In genomic region chr1:207089627-207090265, GRCh38 we compare ENCODE assay signal across 13 cellular contexts. TPM values are rescaled to one million over a fixed set of nuclear protein-coding genes. Genes with fewer than 3 reads are reported as not detected.
DNase-seq lines count a peak whose midpoint lies in the region; ATAC-seq and TF ChIP-seq lines count a peak whose summit lies in the region.
"Had no signal": no experiment of that assay in that cellular context is flagged by ENCODE, and none has a peak within 500 bp of the region (broad histone marks: within the 10 kb centered on the region; RNA-seq: fewer than 3 reads in every experiment).

No MANE protein-coding gene starts in this region.

- H3K9me3 ChIP-seq in liver (ENCODE audit: control insufficient read depth in 4 of 4, low read length in 3 of 4): no peaks in the 10 kb centered on the region

- ATAC-seq in GM19351 (IDR thresholded peaks at IDR 0.05; ENCODE audit: unreplicated experiment) (no peak), GM19397 (IDR thresholded peaks at IDR 0.05; ENCODE audit: unreplicated experiment) (no peak)
- ATAC-seq: Panc1; stimulated activated effector memory CD8-positive, alpha-beta T cell treated with anti-CD3 and anti-CD28 coated beads, Interleukin-12 subunit alpha, Interleukin-12 subunit beta, amount 100 ng/mL, for 72 hours had no signal

- peak overlapping the region; percentile 93 to 98 for H3K27ac ChIP-seq in liver (ENCODE audit: low read depth in 1 of 2, low read length in 2 of 2)

- H3K9ac ChIP-seq in liver (ENCODE audit: low read depth in 1 of 2, low read length in 2 of 2): peak overlapping the region; percentile 52 to 100

- WGBS in liver: 35% methylated on average over 16 of the region's 16 CpGs

- CTCF ChIA-PET in activated naive CD4-positive, alpha-beta T cell treated with anti-CD3 and anti-CD28 coated beads, Interleukin-2, amount 10 ng/mL, durations not matched to agents 7 days and 5 days (lab: Charles Lee): interaction anchor here (0.9 to 1.7 kb wide), 5 partner anchors 11 to 491 kb away, joined by 3 to 13 read pairs (median 4); partner anchors contain the start of gene PFKFB2
- CTCF ChIA-PET in activated CD4-positive, alpha-beta memory T cell treated with anti-CD3 and anti-CD28 coated beads, Interleukin-2, amount 10 ng/mL, durations not matched to agents 7 days and 5 days (lab: Charles Lee): interaction anchor here (1.0 to 1.9 kb wide), 4 partner anchors 10 to 410 kb away, joined by 3 to 8 read pairs (median 6); no protein-coding TSS in a partner anchor

- H3K27ac Mint-ChIP-seq in activated naive CD4-positive, alpha-beta T cell treated with anti-CD3 and anti-CD28 coated beads, Interleukin-2, amount 10 ng/mL, durations not matched to agents 7 days and 5 days: peak overlapping the region; percentile 90
- H3K27ac Mint-ChIP-seq in activated CD4-positive, alpha-beta memory T cell treated with anti-CD3 and anti-CD28 coated beads, Interleukin-2, amount 10 ng/mL, durations not matched to agents 7 days and 5 days: no peak overlapping the region
- H3K27ac Mint-ChIP-seq: stimulated activated effector memory CD8-positive, alpha-beta T cell treated with anti-CD3 and anti-CD28 coated beads, Interleukin-12 subunit alpha, Interleukin-12 subunit beta, amount 100 ng/mL, for 72 hours had no signal

- no peaks in the 10 kb centered on the region for H3K36me3 Mint-ChIP-seq in activated naive CD4-positive, alpha-beta T cell treated with anti-CD3 and anti-CD28 coated beads, Interleukin-2, amount 10 ng/mL, durations not matched to agents 7 days and 5 days
- no peaks in the 10 kb centered on the region for H3K36me3 Mint-ChIP-seq in activated CD4-positive, alpha-beta memory T cell treated with anti-CD3 and anti-CD28 coated beads, Interleukin-2, amount 10 ng/mL, durations not matched to agents 7 days and 5 days (ENCODE audit: low read depth)
- H3K36me3 Mint-ChIP-seq: stimulated activated effector memory CD8-positive, alpha-beta T cell treated with anti-CD3 and anti-CD28 coated beads, Interleukin-12 subunit alpha, Interleukin-12 subunit beta, amount 100 ng/mL, for 72 hours had no signal

- H3K4me1 Mint-ChIP-seq in activated naive CD4-positive, alpha-beta T cell treated with anti-CD3 and anti-CD28 coated beads, Interleukin-2, amount 10 ng/mL, durations not matched to agents 7 days and 5 days: peaks cover 43% of the 10 kb centered on the region
- H3K4me1 Mint-ChIP-seq in activated CD4-positive, alpha-beta memory T cell treated with anti-CD3 and anti-CD28 coated beads, Interleukin-2, amount 10 ng/mL, durations not matched to agents 7 days and 5 days: peaks cover 17% of the 10 kb centered on the region

- H3K9me3 Mint-ChIP-seq in activated naive CD4-positive, alpha-beta T cell treated with anti-CD3 and anti-CD28 coated beads, Interleukin-2, amount 10 ng/mL, durations not matched to agents 7 days and 5 days: no peaks in the 10 kb centered on the region
- H3K9me3 Mint-ChIP-seq in activated CD4-positive, alpha-beta memory T cell treated with anti-CD3 and anti-CD28 coated beads, Interleukin-2, amount 10 ng/mL, durations not matched to agents 7 days and 5 days: no peaks in the 10 kb centered on the region
- H3K9me3 Mint-ChIP-seq: stimulated activated effector memory CD8-positive, alpha-beta T cell treated with anti-CD3 and anti-CD28 coated beads, Interleukin-12 subunit alpha, Interleukin-12 subunit beta, amount 100 ng/mL, for 72 hours had no signal

- peaks cover 3 to 47% (median 21%) of the 10 kb centered on the region in 4 donors for H3K4me1 ChIP-seq in liver (ENCODE audit: control insufficient read depth in 4 of 4, insufficient read depth in 4 of 4, low read length in 3 of 4)

- TF ChIP-seq RAD21 in liver (IDR thresholded peaks at IDR 0.05): no peak

- H3K27me3 Mint-ChIP-seq in activated naive CD4-positive, alpha-beta T cell treated with anti-CD3 and anti-CD28 coated beads, Interleukin-2, amount 10 ng/mL, durations not matched to agents 7 days and 5 days: peaks cover 3% of the 10 kb centered on the region
- H3K27me3 Mint-ChIP-seq in activated CD4-positive, alpha-beta memory T cell treated with anti-CD3 and anti-CD28 coated beads, Interleukin-2, amount 10 ng/mL, durations not matched to agents 7 days and 5 days: peaks cover 7% of the 10 kb centered on the region

- no peaks in the 10 kb centered on the region for H3K27me3 ChIP-seq in liver (ENCODE audit: control insufficient read depth in 4 of 4, insufficient read depth in 4 of 4, low read length in 3 of 4)

- TF ChIP-seq CTCF in liver (IDR thresholded peaks at IDR 0.05; ENCODE audit: low read depth, low read length, missing input control): no peak

- no peak for DNase-seq in activated naive CD4-positive, alpha-beta T cell treated with anti-CD3 and anti-CD28 coated beads, Interleukin-2, amount 10 ng/mL, durations not matched to agents 7 days and 5 days
- DNase-seq in activated naive CD4-positive, alpha-beta T cell (lab: John Stamatoyannopoulos, UW): no peak
- no peak for DNase-seq in activated CD4-positive, alpha-beta memory T cell treated with anti-CD3 and anti-CD28 coated beads, Interleukin-2, amount 10 ng/mL, durations not matched to agents 7 days and 5 days
- DNase-seq in occipital lobe (lab: John Stamatoyannopoulos, UW) (no peak), NCI-H1048 (lab: John Stamatoyannopoulos, UW) (no peak)
- DNase-seq: mesendoderm, NCI-H2081 had no signal

- H3K4me3 ChIP-seq in liver (ENCODE audit: low read depth in 1 of 3, low read length in 3 of 3): peak overlapping the region; percentile 29 to 99 (median 55)

- H3K36me3 ChIP-seq in liver (ENCODE audit: control insufficient read depth in 4 of 4, insufficient read depth in 3 of 4, low read depth in 1 of 4, low read length in 3 of 4): peaks cover 0 to 16% (median 10%) of the 10 kb centered on the region in 4 donors

- H3K4me3 Mint-ChIP-seq in activated naive CD4-positive, alpha-beta T cell treated with anti-CD3 and anti-CD28 coated beads, Interleukin-2, amount 10 ng/mL, durations not matched to agents 7 days and 5 days: peak overlapping the region; percentile 67
- peak overlapping the region; percentile 33 for H3K4me3 Mint-ChIP-seq in activated CD4-positive, alpha-beta memory T cell treated with anti-CD3 and anti-CD28 coated beads, Interleukin-2, amount 10 ng/mL, durations not matched to agents 7 days and 5 days
- H3K4me3 Mint-ChIP-seq: stimulated activated effector memory CD8-positive, alpha-beta T cell treated with anti-CD3 and anti-CD28 coated beads, Interleukin-12 subunit alpha, Interleukin-12 subunit beta, amount 100 ng/mL, for 72 hours had no signal

- POLR2A ChIA-PET in activated CD4-positive, alpha-beta memory T cell treated with anti-CD3 and anti-CD28 coated beads, Interleukin-2, amount 10 ng/mL, durations not matched to agents 7 days and 5 days (lab: Charles Lee): interaction anchor here (0.8 to 1.1 kb wide), 2 partner anchors 232 to 406 kb away, joined by 3 to 4 read pairs; partner anchors contain the start of genes CD55 and CR1

TF ChIP-seq in liver, 16 proteins besides CTCF, POLR2A, EP300 and RAD21:
- TF ChIP-seq REST (IDR thresholded peaks at IDR 0.05) (no peak), YY1 (IDR thresholded peaks at IDR 0.05) (no peak), FOXA1 (IDR thresholded peaks at IDR 0.05) (no peak), HNF4G (IDR thresholded peaks at IDR 0.05) (no peak)

RNA-seq across cellular contexts. Expression of gene C4BPB, which starts 1.1 kb away (rescaled TPM):
- total RNA-seq in activated CD4-positive, alpha-beta memory T cell treated with anti-CD3 and anti-CD28 coated beads, Interleukin-2, amount 10 ng/mL, durations not matched to agents 7 days and 5 days: 1 to 10 TPM in 1 of 2 experiments, under 1 TPM in 1; 0.43 to 1.2 TPM
- total RNA-seq in liver: 100 to 1,000 TPM in 1 of 2 donors, 10 to 100 TPM in 1; 59.7 to 460 TPM
- polyA plus RNA-seq in liver: 100 to 1,000 TPM; 399 to 404 TPM
- total RNA-seq in occipital lobe: not detected
- total RNA-seq: frontal cortex had no signal

RNA-seq across cellular contexts. Expression of gene C4BPA, which starts 14.3 kb away (rescaled TPM):
- total RNA-seq in activated CD4-positive, alpha-beta memory T cell treated with anti-CD3 and anti-CD28 coated beads, Interleukin-2, amount 10 ng/mL, durations not matched to agents 7 days and 5 days: not detected
- 1,000 to 10,000 TPM in 1 of 2 donors, 10 to 100 TPM in 1; 49.5 to 1,492 TPM for total RNA-seq in liver
- polyA plus RNA-seq in liver: 1,000 to 10,000 TPM in 1 of 2 donors, 100 to 1,000 TPM in 1; 896 to 1,527 TPM
- total RNA-seq in occipital lobe: not detected
- total RNA-seq: frontal cortex had no signal

RNA-seq across cellular contexts. Expression of gene PFKFB2, which starts 36.7 kb away (rescaled TPM):
- 1 to 10 TPM; 1.5 to 1.7 TPM for total RNA-seq in activated CD4-positive, alpha-beta memory T cell treated with anti-CD3 and anti-CD28 coated beads, Interleukin-2, amount 10 ng/mL, durations not matched to agents 7 days and 5 days
- total RNA-seq in liver (1 to 10 TPM; 4.0 to 5.9 TPM), occipital lobe (13.6 TPM)
- polyA plus RNA-seq in liver: 1 to 10 TPM; 1.5 to 2.0 TPM

RNA-seq across cellular contexts. Expression of gene YOD1, which starts 38.7 kb away (rescaled TPM):
- 1 to 10 TPM; 9.1 to 9.4 TPM for total RNA-seq in activated CD4-positive, alpha-beta memory T cell treated with anti-CD3 and anti-CD28 coated beads, Interleukin-2, amount 10 ng/mL, durations not matched to agents 7 days and 5 days
- total RNA-seq in liver (10 to 100 TPM in 1 of 2 donors, 1 to 10 TPM in 1; 7.7 to 79.4 TPM), occipital lobe (24.5 TPM)
- polyA plus RNA-seq in liver: 1 to 10 TPM; 1.3 to 1.8 TPM

RNA-seq across cellular contexts. Expression of gene C1orf116, which starts 57.2 kb away (rescaled TPM):
- total RNA-seq in activated CD4-positive, alpha-beta memory T cell treated with anti-CD3 and anti-CD28 coated beads, Interleukin-2, amount 10 ng/mL, durations not matched to agents 7 days and 5 days: under 1 TPM in 1 of 2 experiments, not detected in 1; 0.08 TPM
- total RNA-seq in liver (under 1 TPM; 0.59 to 0.79 TPM), occipital lobe (not detected)
- polyA plus RNA-seq in liver: under 1 TPM; 0.27 to 0.33 TPM
- total RNA-seq: frontal cortex had no signal

Comparison
In these comparisons a context has a peak if more than half of its experiments do, and no peak if none do; other contexts are left out.
1. RNA of gene C4BPB, which starts 1.1 kb away (total RNA-seq): 59.7 to 460 TPM in liver; 0.43 to 1.2 TPM in activated CD4-positive, alpha-beta memory T cell treated with anti-CD3 and anti-CD28 coated beads, Interleukin-2, amount 10 ng/mL, durations not matched to agents 7 days and 5 days and not detected in occipital lobe (single experiment); every median in the first group is over 10 times any median in the second.
2. RNA of gene C4BPA, which starts 14.3 kb away (total RNA-seq): 49.5 to 1,492 TPM in liver; not detected in activated CD4-positive, alpha-beta memory T cell treated with anti-CD3 and anti-CD28 coated beads, Interleukin-2, amount 10 ng/mL, durations not matched to agents 7 days and 5 days and not detected in occipital lobe (single experiment); every median in the first group is over 10 times any median in the second.